In genomic region chr16:88430524-88431446, GRCh38 we compare ENCODE assay signal across 8 cellular contexts.
DNase-seq lines count a peak whose midpoint lies in the region; ATAC-seq and TF ChIP-seq lines count a peak whose summit lies in the region.

No MANE protein-coding gene starts in this region.

- H3K4me1 Mint-ChIP-seq in activated naive CD8-positive, alpha-beta T cell (ENCODE audit: low read depth), result peaks cover 1% of the 10 kb centered on the region

- no peaks in the 10 kb centered on the region for H3K36me3 Mint-ChIP-seq in activated naive CD8-positive, alpha-beta T cell

- DNase-seq in NOMO-1 treated with dmso at 0.1 percent for 144 hours (lab: John Stamatoyannopoulos, UW; ENCODE audit: unreplicated experiment) (peak; percentile 51), left kidney (ENCODE audit: low read depth, low spot score) (peak; percentile 70), SHP77 (lab: John Stamatoyannopoulos, UW) (no peak), NCI-H187 (lab: John Stamatoyannopoulos, UW) (no peak)
- DNase-seq in stimulated activated naive CD4-positive, alpha-beta T cell (lab: John Stamatoyannopoulos, UW), result peak in 5 of 6 experiments; percentile 14 to 46 (median 36)

- peak overlapping the region; percentile 71 for H3K4me3 Mint-ChIP-seq in activated naive CD8-positive, alpha-beta T cell

- ATAC-seq in GM18505 (IDR thresholded peaks at IDR 0.05; ENCODE audit: unreplicated experiment) (peak; percentile 47), GM19467 (IDR thresholded peaks at IDR 0.05; ENCODE audit: unreplicated experiment) (no peak)

- H3K27me3 Mint-ChIP-seq in activated naive CD8-positive, alpha-beta T cell, result no peaks in the 10 kb centered on the region

- TF ChIP-seq POLR2A in GM18505 (IDR thresholded peaks at IDR 0.05; ENCODE audit: borderline replicate concordance, extremely low read depth, insufficient read depth, insufficient read length), result peak; percentile 54

- H3K9me3 Mint-ChIP-seq in activated naive CD8-positive, alpha-beta T cell (ENCODE audit: low read depth), result no peaks in the 10 kb centered on the region

- H3K27ac Mint-ChIP-seq in activated naive CD8-positive, alpha-beta T cell, result no peak overlapping the region

Comparison
In these comparisons a context has a peak if more than half of its experiments do, and no peak if none do; other contexts are left out.
1. DNase-seq: peak in NOMO-1 treated with dmso at 0.1 percent for 144 hours (single experiment), left kidney (single experiment) and stimulated activated naive CD4-positive, alpha-beta T cell (5 of 6); none in SHP77 (0 of 2) and NCI-H187 (0 of 2).